Comparison of ENCODE assay signal across 17 cellular contexts in genomic region chr4:184808719-184809062, GRCh38. TPM values are rescaled to one million over a fixed set of nuclear protein-coding genes. Genes with fewer than 3 reads are reported as not detected.
DNase-seq lines count a peak whose midpoint lies in the region; ATAC-seq and TF ChIP-seq lines count a peak whose summit lies in the region.
"Had no signal": no experiment of that assay in that cellular context is flagged by ENCODE, and none has a peak within 500 bp of the region (broad histone marks: within the 10 kb centered on the region; RNA-seq: fewer than 3 reads in every experiment).

No MANE protein-coding gene starts in this region.

- H3K56ac ChIP-seq in H9 (ENCODE audit: insufficient read length, low read depth, low read length) = no peak overlapping the region

- H2AK5ac ChIP-seq in H9 (ENCODE audit: insufficient read length, low read length) = no peak overlapping the region

- H3K4ac ChIP-seq in H9 (ENCODE audit: low read depth, low read length) = no peak overlapping the region

- TF ChIP-seq POLR2A in gastrocnemius medialis (IDR thresholded peaks at IDR 0.05) = no peak
- no peak for TF ChIP-seq POLR2A in testis (IDR thresholded peaks at IDR 0.05)

- H3K27me3 ChIP-seq in H9 (ENCODE audit: insufficient read depth, low read length) (no peaks in the 10 kb centered on the region), SK-N-SH (ENCODE audit: insufficient read depth) (no peaks in the 10 kb centered on the region), gastrocnemius medialis (no peaks in the 10 kb centered on the region), testis (no peaks in the 10 kb centered on the region), Karpas-422 (ENCODE audit: low read length) (no peaks in the 10 kb centered on the region)

- H3K27ac Mint-ChIP-seq in H9 = no peak overlapping the region; a peak in 1 of 7 replicates
- H3K27ac Mint-ChIP-seq: activated CD4-positive, alpha-beta memory T cell treated with anti-CD3 and anti-CD28 coated beads, Interleukin-2, amount 10 ng/mL, durations not matched to agents 7 days and 5 days; activated naive CD8-positive, alpha-beta T cell treated with anti-CD3 and anti-CD28 coated beads, Interleukin-2, amount 50 U/mL, for 24 hours; activated T-helper 1 cell treated with anti-CD3 and anti-CD28 coated beads, Interleukin-12 subunit alpha, Interleukin-12 subunit beta, Interleukin-2, Interleukin-4 antibody, amounts not matched to agents 30 ng/mL and 10 ng/mL and 1 ng/mL, durations not matched to agents 14 hours and 24 hours and 36 hours; stimulated activated naive CD8-positive, alpha-beta T cell treated with anti-CD3 and anti-CD28 coated beads, Interleukin-15, amount 100 ng/mL, for 72 hours had no signal

- H2BK15ac ChIP-seq in H9 (ENCODE audit: low read depth, low read length) = no peak overlapping the region

- TF ChIP-seq RAD21 in SK-N-SH (IDR thresholded peaks at IDR 0.05; ENCODE audit: low read length) = no peak

- H3K79me1 ChIP-seq in H9 (ENCODE audit: insufficient read depth, low read depth, low read length, poor library complexity, severe bottlenecking) = no peaks in the 10 kb centered on the region

- H3F3A ChIP-seq in SK-N-SH (replicated peaks; ENCODE audit: insufficient read depth) = peaks cover 5% of the 10 kb centered on the region

- CTCF ChIA-PET in SK-N-SH (lab: Yijun Ruan, JAX) = interaction anchor here (1.4 to 1.6 kb wide), 3 partner anchors 13 to 63 kb away, joined by 3 to 5 read pairs (median 4); no protein-coding TSS in a partner anchor

- DNase-seq in H9 = no peak
- no peak for DNase-seq in SK-N-SH
- peak; percentile 17 for DNase-seq in fibroblast of peridontal ligament (ENCODE audit: extremely low read depth)
- no peak for DNase-seq in gastrocnemius medialis
- DNase-seq in testis = no peak
- DNase-seq in Karpas-422 = no peak
- DNase-seq: activated CD4-positive, alpha-beta memory T cell treated with anti-CD3 and anti-CD28 coated beads, Interleukin-2, amount 10 ng/mL, durations not matched to agents 7 days and 5 days; activated naive CD8-positive, alpha-beta T cell treated with anti-CD3 and anti-CD28 coated beads, Interleukin-2, amount 50 U/mL, for 24 hours; GDM1; NCI-H187; NCI-H446 treated with DMSO at 0.1 percent for 48 hours; stimulated activated CD4-positive, alpha-beta T cell treated with anti-CD3 and anti-CD28 coated beads, Interleukin-15, amount 100 ng/mL, for 24 hours; stimulated activated naive CD8-positive, alpha-beta T cell treated with anti-CD3 and anti-CD28 coated beads, Interleukin-15, amount 100 ng/mL, for 72 hours had no signal

- WGBS in H9 (ENCODE audit: extremely low coverage, insufficient read length, low lambda C conversion rate) = no CpG with 5 or more reads among the region's 1 CpG
- 83% methylated on average over 1 of the region's 1 CpG for WGBS in SK-N-SH (ENCODE audit: low lambda C conversion rate)
- 59% methylated on average over 1 of the region's 1 CpG; no CpG with 5 or more reads in 1 of the 2 donors for WGBS in testis, 2 donors

- H3K4me1 Mint-ChIP-seq in H9 = peaks cover 30 to 33% of the 10 kb centered on the region in 2 experiments

- no peaks in the 10 kb centered on the region for H3K36me3 ChIP-seq in SK-N-SH (replicated peaks in 1 of 2; ENCODE audit: control insufficient read depth in 1 of 2, insufficient read depth in 2 of 2, low read length in 1 of 2)
- peaks cover 0 to 2% of the 10 kb centered on the region in 2 donors for H3K36me3 ChIP-seq in gastrocnemius medialis
- H3K36me3 ChIP-seq in testis (ENCODE audit: low read depth, missing control alignments) = no peaks in the 10 kb centered on the region
- no peaks in the 10 kb centered on the region for H3K36me3 ChIP-seq in Karpas-422 (ENCODE audit: insufficient read depth, low read length)

- no peak overlapping the region for H3T11ph ChIP-seq in H9 (ENCODE audit: low read length)

- H4K20me1 ChIP-seq in H9 (ENCODE audit: control insufficient read depth, insufficient read depth, insufficient read length) (no peaks in the 10 kb centered on the region), SK-N-SH (ENCODE audit: insufficient read depth) (peaks cover 8% of the 10 kb centered on the region; the same call in 1 of the 2 replicates), Karpas-422 (ENCODE audit: insufficient read depth, low read depth, low read length) (no peaks in the 10 kb centered on the region)

- in situ Hi-C loops in gastrocnemius medialis (cut with MboI; ENCODE audit: low sequenced_read_pairs in 4 of 4) = loop anchor here in 1 of 4 donors (25.0 kb wide), 1 partner anchor 779 kb away; no protein-coding TSS in a partner anchor

- H3K27ac ChIP-seq in H9 (ENCODE audit: insufficient read length, low read depth, low read length) = peak overlapping the region; percentile 25
- H3K27ac ChIP-seq in SK-N-SH (ENCODE audit: low read depth in 2 of 2, low read length in 1 of 2) = no peak overlapping the region
- peak overlapping the region; percentile 97 to 100 (median 98) for H3K27ac ChIP-seq in gastrocnemius medialis
- no peak overlapping the region for H3K27ac ChIP-seq in testis
- no peak overlapping the region for H3K27ac ChIP-seq in Karpas-422 (ENCODE audit: low read length)
- H3K27ac ChIP-seq: HL-60 had no signal

- H3K18ac ChIP-seq in H9 (ENCODE audit: insufficient read length, low read depth, low read length) = no peak overlapping the region

- ATAC-seq in gastrocnemius medialis (no peak), GM18867 (IDR thresholded peaks at IDR 0.05; ENCODE audit: unreplicated experiment) (no peak), HG03097 (IDR thresholded peaks at IDR 0.05; ENCODE audit: low FRiP score, unreplicated experiment) (no peak)
- ATAC-seq: activated naive CD8-positive, alpha-beta T cell treated with anti-CD3 and anti-CD28 coated beads, Interleukin-2, amount 50 U/mL, for 24 hours; stimulated activated naive CD8-positive, alpha-beta T cell treated with anti-CD3 and anti-CD28 coated beads, Interleukin-15, amount 100 ng/mL, for 72 hours had no signal

- no peaks in the 10 kb centered on the region for H3K36me3 Mint-ChIP-seq in H9 (ENCODE audit: insufficient read depth in 1 of 3, low read depth in 3 of 3)

- no peak overlapping the region for H3K14ac ChIP-seq in H9 (ENCODE audit: insufficient read depth, low read length)

- H3K23ac ChIP-seq in H9 (ENCODE audit: insufficient read length, low read depth, low read length) = no peak overlapping the region

- no peak overlapping the region for H3K4me3 ChIP-seq in SK-N-SH (ENCODE audit: low read depth in 2 of 2, low read length in 1 of 2)
- peak overlapping the region in 3 of 4 donors; percentile 8 to 72 (median 12) for H3K4me3 ChIP-seq in gastrocnemius medialis
- no peak overlapping the region for H3K4me3 ChIP-seq in testis
- H3K4me3 ChIP-seq in Karpas-422 (ENCODE audit: low read length) = no peak overlapping the region

- peaks cover 6% of the 10 kb centered on the region; the same call in 1 of the 2 replicates for H3K4me1 ChIP-seq in H9 (ENCODE audit: insufficient read depth, low read length)
- peaks cover 4 to 37% of the 10 kb centered on the region in 2 experiments; a peak in 3 of 4 replicates for H3K4me1 ChIP-seq in SK-N-SH (ENCODE audit: control insufficient read depth in 1 of 2, insufficient read depth in 2 of 2, low read depth in 1 of 2, low read length in 1 of 2)
- H3K4me1 ChIP-seq in gastrocnemius medialis = peaks cover 57 to 70% of the 10 kb centered on the region in 2 donors
- peaks cover 16% of the 10 kb centered on the region for H3K4me1 ChIP-seq in testis
- H3K4me1 ChIP-seq in Karpas-422 (ENCODE audit: low read length) = peaks cover 2% of the 10 kb centered on the region

- H3K23me2 ChIP-seq in H9 (ENCODE audit: insufficient read length, low read depth, low read length, poor library complexity, severe bottlenecking) = no peaks in the 10 kb centered on the region

- intact Hi-C loops in gastrocnemius medialis (cut with DNase I; ENCODE audit: low total_unique reads) (no loop called here), testis (cut with DNase I; ENCODE audit: low total_unique reads) (no loop called here)

- no peak overlapping the region for H3K4me3 Mint-ChIP-seq in H9
- H3K4me3 Mint-ChIP-seq: activated CD4-positive, alpha-beta memory T cell treated with anti-CD3 and anti-CD28 coated beads, Interleukin-2, amount 10 ng/mL, durations not matched to agents 7 days and 5 days; activated naive CD8-positive, alpha-beta T cell treated with anti-CD3 and anti-CD28 coated beads, Interleukin-2, amount 50 U/mL, for 24 hours; activated T-helper 1 cell treated with anti-CD3 and anti-CD28 coated beads, Interleukin-12 subunit alpha, Interleukin-12 subunit beta, Interleukin-2, Interleukin-4 antibody, amounts not matched to agents 30 ng/mL and 10 ng/mL and 1 ng/mL, durations not matched to agents 14 hours and 24 hours and 36 hours; stimulated activated naive CD8-positive, alpha-beta T cell treated with anti-CD3 and anti-CD28 coated beads, Interleukin-15, amount 100 ng/mL, for 72 hours had no signal

- H2BK20ac ChIP-seq in H9 (ENCODE audit: low read depth, low read length, poor library complexity, severe bottlenecking) = no peak overlapping the region

- no peak overlapping the region for H2BK12ac ChIP-seq in H9 (ENCODE audit: insufficient read length, low read depth, low read length)

- peaks cover 24% of the 10 kb centered on the region for H3K27me3 Mint-ChIP-seq in H9 (ENCODE audit: low read depth)
- H3K27me3 Mint-ChIP-seq: activated CD4-positive, alpha-beta memory T cell treated with anti-CD3 and anti-CD28 coated beads, Interleukin-2, amount 10 ng/mL, durations not matched to agents 7 days and 5 days; activated naive CD8-positive, alpha-beta T cell treated with anti-CD3 and anti-CD28 coated beads, Interleukin-2, amount 50 U/mL, for 24 hours; stimulated activated naive CD8-positive, alpha-beta T cell treated with anti-CD3 and anti-CD28 coated beads, Interleukin-15, amount 100 ng/mL, for 72 hours had no signal

- no peak overlapping the region for H4K91ac ChIP-seq in H9 (ENCODE audit: insufficient read length, low read depth, low read length)

- H3K4me2 ChIP-seq in H9 (ENCODE audit: insufficient read depth, insufficient read length, low read length) = no peak overlapping the region
- H3K4me2 ChIP-seq in SK-N-SH = no peak overlapping the region
- H3K4me2 ChIP-seq in Karpas-422 (ENCODE audit: low read depth, low read length, poor library complexity, severe bottlenecking) = no peak overlapping the region

- H3K9me2 ChIP-seq in SK-N-SH (no peaks in the 10 kb centered on the region), Karpas-422 (replicated peaks; ENCODE audit: insufficient read depth, low read length) (no peaks in the 10 kb centered on the region)

- no peaks in the 10 kb centered on the region for H3K9me3 Mint-ChIP-seq in H9
- H3K9me3 Mint-ChIP-seq: activated CD4-positive, alpha-beta memory T cell treated with anti-CD3 and anti-CD28 coated beads, Interleukin-2, amount 10 ng/mL, durations not matched to agents 7 days and 5 days; activated naive CD8-positive, alpha-beta T cell treated with anti-CD3 and anti-CD28 coated beads, Interleukin-2, amount 50 U/mL, for 24 hours; activated T-helper 1 cell treated with anti-CD3 and anti-CD28 coated beads, Interleukin-12 subunit alpha, Interleukin-12 subunit beta, Interleukin-2, Interleukin-4 antibody, amounts not matched to agents 30 ng/mL and 10 ng/mL and 1 ng/mL, durations not matched to agents 14 hours and 24 hours and 36 hours; stimulated activated naive CD8-positive, alpha-beta T cell treated with anti-CD3 and anti-CD28 coated beads, Interleukin-15, amount 100 ng/mL, for 72 hours had no signal

- H3K9ac ChIP-seq in H9 (ENCODE audit: extremely low read depth, insufficient read length, low read length) (no peak overlapping the region), SK-N-SH (no peak overlapping the region), Karpas-422 (ENCODE audit: low read length) (no peak overlapping the region)

- TF ChIP-seq EP300 in SK-N-SH (IDR thresholded peaks at IDR 0.05; ENCODE audit: borderline replicate concordance in 1 of 2, low read depth in 1 of 2, low read length in 1 of 2) = no peak

- TF ChIP-seq CTCF in H9 (conservative IDR thresholded peaks at IDR 0.05) (no peak), SK-N-SH (IDR thresholded peaks at IDR 0.05) (no peak), gastrocnemius medialis (IDR thresholded peaks at IDR 0.05 in 4 of 5, conservative IDR thresholded peaks at IDR 0.05 in 1 of 5) (no peak), testis (IDR thresholded peaks at IDR 0.05) (no peak)

- no peak overlapping the region for H4K8ac ChIP-seq in H9 (replicated peaks; ENCODE audit: insufficient read length, low read depth, low read length)

- POLR2A ChIA-PET in SK-N-SH (lab: Yijun Ruan, JAX) = no interaction called here

- H2BK120ac ChIP-seq in H9 (ENCODE audit: low read depth, low read length, poor library complexity, severe bottlenecking) = no peak overlapping the region

- H3K9me3 ChIP-seq in H9 (ENCODE audit: control insufficient read depth, low read depth, low read length) = no peaks in the 10 kb centered on the region
- no peaks in the 10 kb centered on the region for H3K9me3 ChIP-seq in SK-N-SH
- no peaks in the 10 kb centered on the region for H3K9me3 ChIP-seq in gastrocnemius medialis
- no peaks in the 10 kb centered on the region for H3K9me3 ChIP-seq in testis
- H3K9me3 ChIP-seq in Karpas-422 (ENCODE audit: low read length) = no peaks in the 10 kb centered on the region

- H2BK5ac ChIP-seq in H9 (ENCODE audit: insufficient read length, low read length) = no peak overlapping the region

- H2AFZ ChIP-seq in H9 (ENCODE audit: low read length) (no peak overlapping the region), SK-N-SH (ENCODE audit: low read depth) (no peak overlapping the region), Karpas-422 (ENCODE audit: low read length) (no peak overlapping the region)

- H3K79me2 ChIP-seq in H9 (ENCODE audit: insufficient read depth, low read length) (no peaks in the 10 kb centered on the region), SK-N-SH (ENCODE audit: insufficient read depth) (peaks cover 5% of the 10 kb centered on the region; the same call in 1 of the 2 replicates), Karpas-422 (ENCODE audit: low read length) (no peaks in the 10 kb centered on the region)

- no peak overlapping the region for H4K5ac ChIP-seq in H9 (ENCODE audit: insufficient read length, low read depth, low read length)

RNA-seq across cellular contexts. Expression of gene ACSL1, which starts 17.1 kb away (rescaled TPM):
- total RNA-seq in H9 (2021) (3.1 and 3.5 TPM in 2 replicates), gastrocnemius medialis (1,000 to 10,000 TPM in 3 of 4 donors, 100 to 1,000 TPM in 1; 591 to 2,181 (median 1,316) TPM), testis (10 to 100 TPM; 31.6 to 59.8 TPM)
- polyA plus RNA-seq in SK-N-SH (2012; rRNA removed) (7.9 and 9.0 TPM in 2 replicates), testis (ENCODE audit: insufficient read depth, low read depth, low replicate concordance) (81.8 TPM)
- 8.7 and 10.3 TPM in 2 replicates for polyA plus RNA-seq in SK-N-SH (2012; cell fraction: cytosol; rRNA removed)
- 6.5 and 10.6 TPM in 2 replicates for polyA plus RNA-seq in SK-N-SH (2012; cell fraction: nucleus; rRNA removed)
- 1.4 and 3.1 TPM in 2 replicates for total RNA-seq in Karpas-422 (2014; rRNA removed; shearing (Covaris generic); ENCODE audit: low replicate concordance)

Comparison
In these comparisons a context has a peak if more than half of its experiments do, and no peak if none do; other contexts are left out.
1. H3K27ac ChIP-seq: peak in H9 (single experiment) and gastrocnemius medialis (4 of 4); none in SK-N-SH (0 of 2), testis (0 of 2) and Karpas-422 (single experiment).
2. H3K4me3 ChIP-seq: peak in gastrocnemius medialis (3 of 4); none in SK-N-SH (0 of 2), testis (0 of 2) and Karpas-422 (single experiment).
3. RNA of gene ACSL1, which starts 17.1 kb away (total RNA-seq): 591 to 2,181 TPM in gastrocnemius medialis; 31.6 to 59.8 TPM in testis, 3.1 to 3.5 TPM in H9 and 1.4 to 3.1 TPM in Karpas-422; every median in the first group is over 4 times any median in the second.